34 cellular contexts compared by ENCODE assay signal in genomic region chr19:19524053-19524452, GRCh38. TPM values are rescaled to one million over a fixed set of nuclear protein-coding genes. Genes with fewer than 3 reads are reported as not detected.
DNase-seq lines count a peak whose midpoint lies in the region; FAIRE-seq and TF ChIP-seq lines count a peak whose summit lies in the region.
"Had no signal": no experiment of that assay in that cellular context is flagged by ENCODE, and none has a peak within 500 bp of the region (broad histone marks: within the 10 kb centered on the region; RNA-seq: fewer than 3 reads in every experiment).

No MANE protein-coding gene starts in this region.

- CTCF ChIA-PET in Caco-2 (lab: Charles Lee) = no interaction called here

- no peaks in the 10 kb centered on the region for H3F3A ChIP-seq in Loucy (ENCODE audit: low read depth)

- DNase-seq in GM12891 (ENCODE audit: insufficient read length, low spot score) = no peak
- DNase-seq in endothelial cell (ENCODE audit: low spot score) = no peak
- no peak for DNase-seq in kidney
- DNase-seq in Caco-2 = no peak
- DNase-seq in GM19240 (ENCODE audit: insufficient read length, low spot score) = no peak
- no peak for DNase-seq in H54 (ENCODE audit: insufficient read length, low spot score)
- DNase-seq: activated CD8-positive, alpha-beta memory T cell treated with anti-CD3 and anti-CD28 coated beads, Interleukin-2, amount 10 ng/mL, durations not matched to agents 7 days and 5 days; activated naive CD4-positive, alpha-beta T cell treated with anti-CD3 and anti-CD28 coated beads for 36 hours; adrenal gland; body of pancreas; CD8-positive, alpha-beta memory T cell; DMS153; dorsolateral prefrontal cortex; HCEC 1CT; left ventricle myocardium superior; naive thymus-derived CD8-positive, alpha-beta T cell; NCI-H1694; NCI-H510A; PC-9; Right ventricle myocardium superior; small intestine; stomach; T1000; tibial artery had no signal

- H3K4me1 Mint-ChIP-seq in endothelial cell (ENCODE audit: unreplicated experiment) (no peaks in the 10 kb centered on the region), Caco-2 (ENCODE audit: low read depth, unreplicated experiment) (no peaks in the 10 kb centered on the region)

- peak overlapping the region in 8 of 11 experiments; percentile 6 to 66 (median 49); a peak in 13 of 22 replicates for H3K9ac ChIP-seq in BLaER1 treated with 17β-estradiol and CSF1 and Interleukin-3, amounts not matched to agents 10 nM and 100 nM
- H3K9ac ChIP-seq in Loucy (ENCODE audit: low read depth, low read length, poor library complexity, severe bottlenecking) (no peak overlapping the region), kidney (ENCODE audit: low read length in 2 of 2) (no peak overlapping the region)
- H3K9ac ChIP-seq: KMS-11 had no signal

- H2AFZ ChIP-seq in Loucy (ENCODE audit: low read length) = no peak overlapping the region
- H2AFZ ChIP-seq: PC-9 had no signal

- H3K36me3 ChIP-seq in BLaER1 treated with 17β-estradiol and CSF1 and Interleukin-3, amounts not matched to agents 10 nM and 100 nM = peaks cover 47 to 93% (median 76%) of the 10 kb centered on the region in 11 experiments
- peaks cover 16% of the 10 kb centered on the region; the same call in 1 of the 2 replicates for H3K36me3 ChIP-seq in Loucy (ENCODE audit: insufficient read depth, low read length)
- H3K36me3 ChIP-seq in kidney (ENCODE audit: control insufficient read depth in 1 of 2, insufficient read depth in 2 of 2, low read length in 2 of 2) = peaks cover 4 to 8% of the 10 kb centered on the region in 2 donors
- H3K36me3 ChIP-seq in Caco-2 (ENCODE audit: control insufficient read depth, insufficient read depth, low read length) = no peaks in the 10 kb centered on the region

- H3K4me1 ChIP-seq in BLaER1 treated with 17β-estradiol and CSF1 and Interleukin-3, amounts not matched to agents 10 nM and 100 nM = peaks cover 56 to 78% (median 66%) of the 10 kb centered on the region in 10 experiments
- H3K4me1 ChIP-seq in Loucy (ENCODE audit: insufficient read depth, low read length, poor library complexity, severe bottlenecking) = peaks cover 23% of the 10 kb centered on the region
- H3K4me1 ChIP-seq in kidney (ENCODE audit: control insufficient read depth in 1 of 2, insufficient read depth in 1 of 2, low read depth in 1 of 2, low read length in 2 of 2) = peaks cover 0 to 2% of the 10 kb centered on the region in 2 donors
- no peaks in the 10 kb centered on the region for H3K4me1 ChIP-seq in Caco-2
- H3K4me1 ChIP-seq: adrenal gland, body of pancreas had no signal

- H3K27me3 ChIP-seq in BLaER1 treated with 17β-estradiol and CSF1 and Interleukin-3, amounts not matched to agents 10 nM and 100 nM = no peaks in the 10 kb centered on the region
- H3K27me3 ChIP-seq in Loucy (ENCODE audit: insufficient read depth, low read length, poor library complexity, severe bottlenecking) = no peaks in the 10 kb centered on the region
- H3K27me3 ChIP-seq in Caco-2 (replicated peaks; ENCODE audit: control insufficient read depth, insufficient read depth, low read length) = no peaks in the 10 kb centered on the region
- H3K27me3 ChIP-seq: adrenal gland, body of pancreas, dorsolateral prefrontal cortex, stomach, tibial artery had no signal

- H3K79me2 ChIP-seq in Loucy (ENCODE audit: insufficient read depth, low read length) = peaks cover 62% of the 10 kb centered on the region

- H3K4me2 ChIP-seq in BLaER1 treated with 17β-estradiol and CSF1 and Interleukin-3, amounts not matched to agents 10 nM and 100 nM = peak overlapping the region; percentile 19 to 88 (median 76)
- peak overlapping the region; percentile 1 for H3K4me2 ChIP-seq in Loucy (ENCODE audit: low read depth, low read length, poor library complexity, severe bottlenecking)
- H3K4me2 ChIP-seq: KMS-11, PC-9 had no signal

- POLR2A ChIA-PET in Caco-2 (lab: Charles Lee) = no interaction called here

- no peaks in the 10 kb centered on the region for H3K9me2 ChIP-seq in Loucy (replicated peaks; ENCODE audit: low read depth, low read length)

- peak overlapping the region in 4 of 11 experiments; percentile 27 to 45 (median 41); a peak in 5 of 22 replicates for H3K27ac ChIP-seq in BLaER1 treated with 17β-estradiol and CSF1 and Interleukin-3, amounts not matched to agents 10 nM and 100 nM
- H3K27ac ChIP-seq in kidney (ENCODE audit: low read depth in 2 of 2, low read length in 2 of 2) = no peak overlapping the region
- H3K27ac ChIP-seq: adrenal gland, body of pancreas, KMS-11, PC-9, stomach, tibial artery had no signal

- no peaks in the 10 kb centered on the region for H3K9me3 Mint-ChIP-seq in endothelial cell (ENCODE audit: unreplicated experiment)
- H3K9me3 Mint-ChIP-seq in Caco-2 (ENCODE audit: unreplicated experiment) = no peaks in the 10 kb centered on the region
- H3K9me3 Mint-ChIP-seq: activated naive CD4-positive, alpha-beta T cell treated with anti-CD3 and anti-CD28 coated beads for 36 hours; activated T-helper 1 cell treated with anti-CD3 and anti-CD28 coated beads, Interleukin-12 subunit alpha, Interleukin-12 subunit beta, Interleukin-2, Interleukin-4 antibody, amounts not matched to agents 30 ng/mL and 10 ng/mL and 1 ng/mL, durations not matched to agents 14 hours and 24 hours and 36 hours; CD8-positive, alpha-beta memory T cell; naive thymus-derived CD8-positive, alpha-beta T cell had no signal

- intact Hi-C loops in kidney (cut with DNase I) (no loop called here), Caco-2 (cut with micrococcal nuclease; ENCODE audit: unreplicated experiment) (no loop called here)

- peaks cover 41 to 96% (median 76%) of the 10 kb centered on the region in 11 experiments for H4K20me1 ChIP-seq in BLaER1 treated with 17β-estradiol and CSF1 and Interleukin-3, amounts not matched to agents 10 nM and 100 nM
- H4K20me1 ChIP-seq in Loucy (ENCODE audit: insufficient read depth, low read length, poor library complexity, severe bottlenecking) = peaks cover 42% of the 10 kb centered on the region

- H3K36me3 Mint-ChIP-seq in endothelial cell (ENCODE audit: low read depth, unreplicated experiment) = peaks cover 4% of the 10 kb centered on the region
- H3K36me3 Mint-ChIP-seq in Caco-2 (ENCODE audit: insufficient read depth, unreplicated experiment) = peaks cover 47% of the 10 kb centered on the region

- no peaks in the 10 kb centered on the region for H3K9me3 ChIP-seq in BLaER1 treated with 17β-estradiol and CSF1 and Interleukin-3, amounts not matched to agents 10 nM and 100 nM (replicated peaks in 1 of 11)
- no peaks in the 10 kb centered on the region for H3K9me3 ChIP-seq in Loucy (ENCODE audit: insufficient read depth, low read depth, low read length)
- H3K9me3 ChIP-seq in kidney (ENCODE audit: control insufficient read depth in 1 of 2, low read length in 2 of 2) = no peaks in the 10 kb centered on the region
- no peaks in the 10 kb centered on the region for H3K9me3 ChIP-seq in Caco-2
- H3K9me3 ChIP-seq: adrenal gland, body of pancreas, stomach, tibial artery had no signal

- no peak for TF ChIP-seq POLR2A in GM12891 (IDR thresholded peaks at IDR 0.05; ENCODE audit: low read depth, low read length)
- TF ChIP-seq POLR2A in H54 (IDR thresholded peaks at IDR 0.05; ENCODE audit: low read depth, low read length) = no peak

- H3K27me3 Mint-ChIP-seq in endothelial cell (ENCODE audit: unreplicated experiment) (peaks cover 5% of the 10 kb centered on the region), Caco-2 (ENCODE audit: insufficient read depth, unreplicated experiment) (no peaks in the 10 kb centered on the region)
- H3K27me3 Mint-ChIP-seq: activated CD8-positive, alpha-beta memory T cell treated with anti-CD3 and anti-CD28 coated beads, Interleukin-2, amount 10 ng/mL, durations not matched to agents 7 days and 5 days; CD8-positive, alpha-beta memory T cell; naive thymus-derived CD8-positive, alpha-beta T cell had no signal

- FAIRE-seq in GM12891 (lab: Jason Lieb, UNC) (no peak), kidney (lab: Jason Lieb, UNC) (no peak), H54 (lab: Jason Lieb, UNC) (no peak)
- FAIRE-seq: A204.1, endothelial cell of umbilical vein, G401.6, GM12892, HTR-8/SVneo, small intestine had no signal

- BruUV-seq in Caco-2 (replicated peaks; lab: Mats Ljungman, UMichigan) = no TSS peak

- H3K27ac Mint-ChIP-seq in endothelial cell (ENCODE audit: unreplicated experiment) (no peak overlapping the region), Caco-2 (ENCODE audit: unreplicated experiment) (no peak overlapping the region)
- H3K27ac Mint-ChIP-seq: activated CD8-positive, alpha-beta memory T cell treated with anti-CD3 and anti-CD28 coated beads, Interleukin-2, amount 10 ng/mL, durations not matched to agents 7 days and 5 days; activated naive CD4-positive, alpha-beta T cell treated with anti-CD3 and anti-CD28 coated beads for 36 hours; activated T-helper 1 cell treated with anti-CD3 and anti-CD28 coated beads, Interleukin-12 subunit alpha, Interleukin-12 subunit beta, Interleukin-2, Interleukin-4 antibody, amounts not matched to agents 30 ng/mL and 10 ng/mL and 1 ng/mL, durations not matched to agents 14 hours and 24 hours and 36 hours had no signal

- H3K4me3 Mint-ChIP-seq in endothelial cell (ENCODE audit: unreplicated experiment) (peak overlapping the region; percentile 56), Caco-2 (ENCODE audit: unreplicated experiment) (no peak overlapping the region)
- H3K4me3 Mint-ChIP-seq: activated CD8-positive, alpha-beta memory T cell treated with anti-CD3 and anti-CD28 coated beads, Interleukin-2, amount 10 ng/mL, durations not matched to agents 7 days and 5 days; activated naive CD4-positive, alpha-beta T cell treated with anti-CD3 and anti-CD28 coated beads for 36 hours; activated T-helper 1 cell treated with anti-CD3 and anti-CD28 coated beads, Interleukin-12 subunit alpha, Interleukin-12 subunit beta, Interleukin-2, Interleukin-4 antibody, amounts not matched to agents 30 ng/mL and 10 ng/mL and 1 ng/mL, durations not matched to agents 14 hours and 24 hours and 36 hours; CD8-positive, alpha-beta memory T cell; naive thymus-derived CD8-positive, alpha-beta T cell had no signal

- no peak overlapping the region for H3K4me3 ChIP-seq in BLaER1 treated with 17β-estradiol and CSF1 and Interleukin-3, amounts not matched to agents 10 nM and 100 nM
- H3K4me3 ChIP-seq in Loucy (ENCODE audit: low read length, poor library complexity, severe bottlenecking) (no peak overlapping the region), kidney (ENCODE audit: low read length in 2 of 2) (no peak overlapping the region), Caco-2 (ENCODE audit: low read depth, low read length) (no peak overlapping the region)
- H3K4me3 ChIP-seq: adrenal gland, body of pancreas, dorsolateral prefrontal cortex, PC-9, stomach, tibial artery had no signal

- no peak for TF ChIP-seq CTCF in Loucy (conservative IDR thresholded peaks at IDR 0.05; ENCODE audit: low read length)
- no peak for TF ChIP-seq CTCF in endothelial cell (IDR thresholded peaks at IDR 0.05; ENCODE audit: unreplicated experiment)
- no peak for TF ChIP-seq CTCF in kidney (IDR thresholded peaks at IDR 0.05; ENCODE audit: borderline replicate concordance, extremely low read depth, insufficient read depth)
- no peak for TF ChIP-seq CTCF in Caco-2 (IDR thresholded peaks at IDR 0.05; ENCODE audit: insufficient read depth in 1 of 2, low read depth in 1 of 2, low read length in 1 of 2, severe bottlenecking in 1 of 2, unreplicated experiment in 1 of 2)

RNA-seq across cellular contexts. Expression of gene YJEFN3, which starts 4.7 kb away (rescaled TPM):
- polyA plus RNA-seq in GM12891 (2012; ENCODE audit: low read depth, missing spikeins) = 4.6 TPM
- total RNA-seq in endothelial cell (ENCODE audit: unreplicated experiment) (5.2 TPM), kidney (3.7 TPM), Caco-2 (2022) (6.7 and 8.1 TPM in 2 replicates)
- 3.1 TPM for polyA plus RNA-seq in kidney (ENCODE audit: insufficient read depth, low read depth, low replicate concordance)
- polyA plus RNA-seq: CD8-positive, alpha-beta memory T cell had no signal

RNA-seq across cellular contexts. Expression of gene NDUFA13, which starts 8.0 kb away (rescaled TPM):
- 397 TPM for polyA plus RNA-seq in GM12891 (2012; ENCODE audit: low read depth, missing spikeins)
- total RNA-seq in endothelial cell (ENCODE audit: unreplicated experiment) (278 TPM), kidney (328 TPM), Caco-2 (2022) (345 and 355 TPM in 2 replicates)
- polyA plus RNA-seq in kidney (ENCODE audit: insufficient read depth, low read depth, low replicate concordance) = 627 TPM

RNA-seq across cellular contexts. Expression of gene TSSK6, which starts 8.7 kb away (rescaled TPM):
- polyA plus RNA-seq in GM12891 (2012; ENCODE audit: low read depth, missing spikeins) = 1.2 TPM
- 2.7 TPM for total RNA-seq in endothelial cell (ENCODE audit: unreplicated experiment)
- total RNA-seq in kidney = 3.7 TPM
- 1.4 TPM for polyA plus RNA-seq in kidney (ENCODE audit: insufficient read depth, low read depth, low replicate concordance)
- 3.1 and 3.8 TPM in 2 replicates for total RNA-seq in Caco-2 (2022)

RNA-seq across cellular contexts. Expression of gene CILP2, which starts 14.0 kb away (rescaled TPM):
- polyA plus RNA-seq in GM12891 (2012; ENCODE audit: low read depth, missing spikeins) = 0.28 TPM
- total RNA-seq in endothelial cell (ENCODE audit: unreplicated experiment) (0.23 TPM), kidney (0.41 TPM), Caco-2 (2022) (1.1 and 1.3 TPM in 2 replicates)
- not detected for polyA plus RNA-seq in kidney (ENCODE audit: insufficient read depth, low read depth, low replicate concordance)
- total RNA-seq: endothelial cell of umbilical vein, glomerular endothelial cell had no signal

Comparison
In these comparisons a context has a peak if more than half of its experiments do, and no peak if none do; other contexts are left out.
1. H3K9ac ChIP-seq: peak in BLaER1 treated with 17β-estradiol and CSF1 and Interleukin-3, amounts not matched to agents 10 nM and 100 nM (8 of 11); none in Loucy (single experiment) and kidney (0 of 2).